Comparison of ENCODE assay signal across 1 cellular context in the genomic region with DNA sequence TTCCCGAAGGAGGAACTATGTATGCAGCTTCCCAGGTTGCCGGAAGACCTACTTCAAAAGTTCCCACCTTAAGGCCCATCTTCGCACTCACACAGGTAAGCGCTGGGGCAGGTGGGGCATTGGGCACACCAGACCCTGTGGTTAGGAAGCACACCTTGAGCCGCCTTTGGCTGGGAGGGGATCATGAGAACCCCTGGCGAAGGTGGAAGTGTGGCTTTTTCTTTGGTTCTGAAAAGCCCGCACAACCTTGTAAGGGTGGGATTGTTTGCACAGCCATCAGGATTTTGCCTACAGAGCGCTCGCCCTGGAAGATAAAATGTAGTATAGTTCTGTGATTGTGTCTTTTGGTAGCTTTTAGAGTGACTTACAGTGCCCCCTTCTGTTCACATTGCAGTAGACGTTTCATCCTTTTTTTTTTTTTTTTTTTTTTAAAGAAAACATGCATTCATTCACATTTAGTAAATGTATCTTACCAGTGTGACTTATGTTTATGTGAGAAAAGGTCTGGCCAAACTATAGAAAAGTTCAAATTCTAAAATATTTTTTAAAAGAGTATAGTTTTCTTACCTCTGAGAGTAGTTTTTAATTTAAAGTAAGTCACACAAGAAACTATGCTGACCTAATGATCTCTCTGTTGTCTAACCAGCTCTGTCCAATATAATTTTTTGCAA.
A peak's percentile ranks its signal among the peaks of the same experiment; 100 is the strongest.
TF ChIP-seq lines count a peak whose summit lies in the region.

No MANE protein-coding gene starts in this region.

TF ChIP-seq in K562, 482 proteins besides CTCF, POLR2A, EP300 and RAD21 (continued from another document):
- TF ChIP-seq DEAF1 (CRISPR knock-in tag; IDR thresholded peaks at IDR 0.05), result peak; percentile 35; the same call in 1 of the 2 replicates
- no peak for TF ChIP-seq NCOA6 (IDR thresholded peaks at IDR 0.05)
- no peak for TF ChIP-seq SFPQ (IDR thresholded peaks at IDR 0.05; ENCODE audit: low read depth, low read length)
- TF ChIP-seq ZNF124 (CRISPR knock-in tag; IDR thresholded peaks at IDR 0.05), result no peak
- no peak for TF ChIP-seq HNRNPK (IDR thresholded peaks at IDR 0.05; ENCODE audit: low read depth, low read length, poor library complexity, severe bottlenecking)
- no peak for TF ChIP-seq TAF15 (IDR thresholded peaks at IDR 0.05; ENCODE audit: low read depth, low read length)
- no peak for TF ChIP-seq ZFPM2 (CRISPR knock-in tag; IDR thresholded peaks at IDR 0.05)
- no peak for TF ChIP-seq RFX1 (IDR thresholded peaks at IDR 0.05)
- 0 out of 2 replicates have a peak, but pooled peaks have one; percentile 21 for TF ChIP-seq RBFOX2 (IDR thresholded peaks at IDR 0.05; ENCODE audit: low read depth, low read length)
- no peak for TF ChIP-seq ZBED1 (IDR thresholded peaks at IDR 0.05)
- TF ChIP-seq ETV6 (IDR thresholded peaks at IDR 0.05; ENCODE audit: borderline replicate concordance in 1 of 2, low read depth in 2 of 2, low read length in 1 of 2), result no peak
- no peak for TF ChIP-seq ETV6 (CRISPR knock-in tag; IDR thresholded peaks at IDR 0.05; ENCODE audit: borderline replicate concordance)
- no peak for TF ChIP-seq ADNP (tag; IDR thresholded peaks at IDR 0.05)
- no peak for TF ChIP-seq SIN3A (IDR thresholded peaks at IDR 0.05; ENCODE audit: borderline replicate concordance in 2 of 2, control insufficient read depth in 1 of 2, low read depth in 2 of 2, low read length in 2 of 2)
- no peak for TF ChIP-seq MAFF (IDR thresholded peaks at IDR 0.05; ENCODE audit: low read length)
- TF ChIP-seq JUND (IDR thresholded peaks at IDR 0.05; ENCODE audit: borderline replicate concordance, low read depth, low read length), result peak; percentile 20; the same call in 1 of the 2 replicates
- TF ChIP-seq JUND (tag; IDR thresholded peaks at IDR 0.05; ENCODE audit: borderline replicate concordance, low read depth, low read length), result no peak
- TF ChIP-seq, protein P1, sequence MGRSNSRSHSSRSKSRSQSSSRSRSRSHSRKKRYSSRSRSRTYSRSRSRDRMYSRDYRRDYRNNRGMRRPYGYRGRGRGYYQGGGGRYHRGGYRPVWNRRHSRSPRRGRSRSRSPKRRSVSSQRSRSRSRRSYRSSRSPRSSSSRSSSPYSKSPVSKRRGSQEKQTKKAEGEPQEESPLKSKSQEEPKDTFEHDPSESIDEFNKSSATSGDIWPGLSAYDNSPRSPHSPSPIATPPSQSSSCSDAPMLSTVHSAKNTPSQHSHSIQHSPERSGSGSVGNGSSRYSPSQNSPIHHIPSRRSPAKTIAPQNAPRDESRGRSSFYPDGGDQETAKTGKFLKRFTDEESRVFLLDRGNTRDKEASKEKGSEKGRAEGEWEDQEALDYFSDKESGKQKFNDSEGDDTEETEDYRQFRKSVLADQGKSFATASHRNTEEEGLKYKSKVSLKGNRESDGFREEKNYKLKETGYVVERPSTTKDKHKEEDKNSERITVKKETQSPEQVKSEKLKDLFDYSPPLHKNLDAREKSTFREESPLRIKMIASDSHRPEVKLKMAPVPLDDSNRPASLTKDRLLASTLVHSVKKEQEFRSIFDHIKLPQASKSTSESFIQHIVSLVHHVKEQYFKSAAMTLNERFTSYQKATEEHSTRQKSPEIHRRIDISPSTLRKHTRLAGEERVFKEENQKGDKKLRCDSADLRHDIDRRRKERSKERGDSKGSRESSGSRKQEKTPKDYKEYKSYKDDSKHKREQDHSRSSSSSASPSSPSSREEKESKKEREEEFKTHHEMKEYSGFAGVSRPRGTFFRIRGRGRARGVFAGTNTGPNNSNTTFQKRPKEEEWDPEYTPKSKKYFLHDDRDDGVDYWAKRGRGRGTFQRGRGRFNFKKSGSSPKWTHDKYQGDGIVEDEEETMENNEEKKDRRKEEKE (IDR thresholded peaks at IDR 0.05; ENCODE audit: borderline replicate concordance in 1 of 2, control insufficient read depth in 1 of 2, low read depth in 2 of 2, low read length in 1 of 2), result no peak
- TF ChIP-seq ZNF224 (CRISPR knock-in tag; IDR thresholded peaks at IDR 0.05), result no peak
- no peak for TF ChIP-seq STAT5A (IDR thresholded peaks at IDR 0.05; ENCODE audit: borderline replicate concordance, low read length)
- TF ChIP-seq NFIX (CRISPR knock-in tag; IDR thresholded peaks at IDR 0.05; ENCODE audit: low read depth), result no peak
- TF ChIP-seq PHF8 (IDR thresholded peaks at IDR 0.05; ENCODE audit: borderline replicate concordance, low read length), result no peak
- TF ChIP-seq TGIF2 (CRISPR knock-in tag; IDR thresholded peaks at IDR 0.05), result no peak
